ENCODE assay signal across 1 cellular context in the genomic region with DNA sequence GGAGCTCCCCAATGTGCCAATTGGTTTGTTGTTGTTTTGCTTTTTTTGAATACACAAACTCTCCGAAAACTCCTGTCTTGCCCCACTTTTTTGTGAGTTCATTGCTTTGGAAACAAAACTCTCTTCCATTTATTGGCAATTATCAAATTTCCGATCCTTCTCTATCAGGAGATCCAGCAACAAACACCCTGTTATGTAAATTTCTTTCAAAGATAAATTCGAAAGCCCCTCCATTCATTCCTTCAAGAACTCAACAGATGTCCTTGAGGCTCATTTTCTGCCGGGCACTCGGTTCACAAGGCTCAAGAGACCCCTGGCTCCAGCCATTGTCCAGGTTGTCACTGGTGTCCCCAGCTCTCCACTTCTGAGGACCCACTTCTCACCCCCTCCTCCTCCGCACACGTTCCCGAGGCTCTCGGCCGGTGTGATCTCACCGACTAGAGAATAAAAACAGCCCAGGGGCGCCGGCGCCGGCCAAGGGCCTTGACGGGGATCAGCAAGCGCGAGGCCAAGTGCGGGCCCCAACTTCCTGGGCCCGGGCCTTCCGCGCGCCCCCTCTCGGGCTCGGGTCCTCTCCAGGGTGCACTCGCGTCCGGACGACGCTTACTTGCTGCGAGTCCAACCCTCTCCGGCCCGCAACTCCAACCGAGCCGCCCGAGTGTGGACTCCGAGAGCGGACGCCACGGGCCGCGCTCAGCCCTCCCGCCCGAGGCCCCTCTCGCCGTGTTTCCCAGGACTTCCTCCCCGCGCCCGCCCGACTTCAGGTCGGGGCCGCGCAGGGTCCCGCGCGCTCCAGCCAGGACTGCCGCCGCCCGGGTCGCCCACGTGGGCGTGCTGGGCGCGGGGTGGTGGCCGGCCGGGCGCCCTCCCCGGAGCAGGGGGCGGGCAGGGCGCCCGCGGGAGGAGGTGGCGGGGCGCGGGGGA.
TF ChIP-seq lines count a peak whose summit lies in the region.

No MANE protein-coding gene starts in this region.

TF ChIP-seq in HepG2, 621 proteins besides CTCF, POLR2A, EP300 and RAD21 (continued from another document and continues in another):
- TF ChIP-seq HMGXB4 (CRISPR knock-in tag; IDR thresholded peaks at IDR 0.05; ENCODE audit: borderline replicate concordance in 1 of 2, low read depth in 1 of 2) (peak in 1 of 2 experiments; percentile 78; a peak in 2 of 4 replicates), ARID5B (CRISPR knock-in tag; IDR thresholded peaks at IDR 0.05) (peak; percentile 12; the same call in 1 of the 2 replicates), ZNF383 (CRISPR knock-in tag; IDR thresholded peaks at IDR 0.05; ENCODE audit: borderline replicate concordance) (no peak), ZBTB21 (CRISPR knock-in tag; IDR thresholded peaks at IDR 0.05) (no peak), ZNF782 (CRISPR knock-in tag; IDR thresholded peaks at IDR 0.05; ENCODE audit: borderline replicate concordance) (no peak), GPN1 (CRISPR knock-in tag; IDR thresholded peaks at IDR 0.05; ENCODE audit: borderline replicate concordance) (0 out of 2 replicates have a peak, but pooled peaks have one; percentile 22), SALL1 (CRISPR knock-in tag; IDR thresholded peaks at IDR 0.05) (peak; percentile 73), ZNF607 (CRISPR knock-in tag; IDR thresholded peaks at IDR 0.05; ENCODE audit: borderline replicate concordance) (peak; percentile 17; the same call in 1 of the 2 replicates), ZBTB42 (CRISPR knock-in tag; IDR thresholded peaks at IDR 0.05) (no peak), RARG (CRISPR knock-in tag; IDR thresholded peaks at IDR 0.05; ENCODE audit: low read depth) (no peak), NONO (IDR thresholded peaks at IDR 0.05) (no peak), NONO (CRISPR knock-in tag; conservative IDR thresholded peaks at IDR 0.05) (no peak), ZBTB33 (CRISPR knock-in tag; IDR thresholded peaks at IDR 0.05) (no peak), GZF1 (CRISPR knock-in tag; IDR thresholded peaks at IDR 0.05) (0 out of 2 replicates have a peak, but pooled peaks have one; percentile 1), HNRNPH1 (optimal IDR thresholded peaks at IDR 0.05; ENCODE audit: low read depth, low read length) (no peak), TCF7 (IDR thresholded peaks at IDR 0.05; ENCODE audit: low read depth) (no peak), KMT2A (CRISPR knock-in tag; IDR thresholded peaks at IDR 0.05) (no peak; the same call in none of the 2 replicates), PCBP1 (IDR thresholded peaks at IDR 0.05; ENCODE audit: borderline replicate concordance, low read depth, low read length) (no peak), WIZ (CRISPR knock-in tag; IDR thresholded peaks at IDR 0.05) (no peak), ZFP1 (CRISPR knock-in tag; IDR thresholded peaks at IDR 0.05) (no peak), GLI4 (CRISPR knock-in tag; IDR thresholded peaks at IDR 0.05; ENCODE audit: borderline replicate concordance) (no peak), IRX3 (CRISPR knock-in tag; IDR thresholded peaks at IDR 0.05; ENCODE audit: borderline replicate concordance, low read depth) (no peak), KAT7 (CRISPR knock-in tag; IDR thresholded peaks at IDR 0.05; ENCODE audit: borderline replicate concordance) (0 out of 2 replicates have a peak, but pooled peaks have one; percentile 30), PATZ1 (CRISPR knock-in tag; IDR thresholded peaks at IDR 0.05) (no peak; the same call in 1 of the 2 replicates), ZFP36L2 (CRISPR knock-in tag; IDR thresholded peaks at IDR 0.05) (no peak), MLX (CRISPR knock-in tag; IDR thresholded peaks at IDR 0.05) (no peak)
- TF ChIP-seq, protein P1, sequence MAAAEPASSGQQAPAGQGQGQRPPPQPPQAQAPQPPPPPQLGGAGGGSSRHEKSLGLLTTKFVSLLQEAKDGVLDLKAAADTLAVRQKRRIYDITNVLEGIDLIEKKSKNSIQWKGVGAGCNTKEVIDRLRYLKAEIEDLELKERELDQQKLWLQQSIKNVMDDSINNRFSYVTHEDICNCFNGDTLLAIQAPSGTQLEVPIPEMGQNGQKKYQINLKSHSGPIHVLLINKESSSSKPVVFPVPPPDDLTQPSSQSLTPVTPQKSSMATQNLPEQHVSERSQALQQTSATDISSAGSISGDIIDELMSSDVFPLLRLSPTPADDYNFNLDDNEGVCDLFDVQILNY (CRISPR knock-in tag; conservative IDR thresholded peaks at IDR 0.05), result 0 out of 2 replicates have a peak, but pooled peaks have one; percentile 35
- TF ChIP-seq, protein P2, sequence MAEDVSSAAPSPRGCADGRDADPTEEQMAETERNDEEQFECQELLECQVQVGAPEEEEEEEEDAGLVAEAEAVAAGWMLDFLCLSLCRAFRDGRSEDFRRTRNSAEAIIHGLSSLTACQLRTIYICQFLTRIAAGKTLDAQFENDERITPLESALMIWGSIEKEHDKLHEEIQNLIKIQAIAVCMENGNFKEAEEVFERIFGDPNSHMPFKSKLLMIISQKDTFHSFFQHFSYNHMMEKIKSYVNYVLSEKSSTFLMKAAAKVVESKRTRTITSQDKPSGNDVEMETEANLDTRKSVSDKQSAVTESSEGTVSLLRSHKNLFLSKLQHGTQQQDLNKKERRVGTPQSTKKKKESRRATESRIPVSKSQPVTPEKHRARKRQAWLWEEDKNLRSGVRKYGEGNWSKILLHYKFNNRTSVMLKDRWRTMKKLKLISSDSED (CRISPR knock-in tag; IDR thresholded peaks at IDR 0.05), result no peak
- TF ChIP-seq, protein P3, sequence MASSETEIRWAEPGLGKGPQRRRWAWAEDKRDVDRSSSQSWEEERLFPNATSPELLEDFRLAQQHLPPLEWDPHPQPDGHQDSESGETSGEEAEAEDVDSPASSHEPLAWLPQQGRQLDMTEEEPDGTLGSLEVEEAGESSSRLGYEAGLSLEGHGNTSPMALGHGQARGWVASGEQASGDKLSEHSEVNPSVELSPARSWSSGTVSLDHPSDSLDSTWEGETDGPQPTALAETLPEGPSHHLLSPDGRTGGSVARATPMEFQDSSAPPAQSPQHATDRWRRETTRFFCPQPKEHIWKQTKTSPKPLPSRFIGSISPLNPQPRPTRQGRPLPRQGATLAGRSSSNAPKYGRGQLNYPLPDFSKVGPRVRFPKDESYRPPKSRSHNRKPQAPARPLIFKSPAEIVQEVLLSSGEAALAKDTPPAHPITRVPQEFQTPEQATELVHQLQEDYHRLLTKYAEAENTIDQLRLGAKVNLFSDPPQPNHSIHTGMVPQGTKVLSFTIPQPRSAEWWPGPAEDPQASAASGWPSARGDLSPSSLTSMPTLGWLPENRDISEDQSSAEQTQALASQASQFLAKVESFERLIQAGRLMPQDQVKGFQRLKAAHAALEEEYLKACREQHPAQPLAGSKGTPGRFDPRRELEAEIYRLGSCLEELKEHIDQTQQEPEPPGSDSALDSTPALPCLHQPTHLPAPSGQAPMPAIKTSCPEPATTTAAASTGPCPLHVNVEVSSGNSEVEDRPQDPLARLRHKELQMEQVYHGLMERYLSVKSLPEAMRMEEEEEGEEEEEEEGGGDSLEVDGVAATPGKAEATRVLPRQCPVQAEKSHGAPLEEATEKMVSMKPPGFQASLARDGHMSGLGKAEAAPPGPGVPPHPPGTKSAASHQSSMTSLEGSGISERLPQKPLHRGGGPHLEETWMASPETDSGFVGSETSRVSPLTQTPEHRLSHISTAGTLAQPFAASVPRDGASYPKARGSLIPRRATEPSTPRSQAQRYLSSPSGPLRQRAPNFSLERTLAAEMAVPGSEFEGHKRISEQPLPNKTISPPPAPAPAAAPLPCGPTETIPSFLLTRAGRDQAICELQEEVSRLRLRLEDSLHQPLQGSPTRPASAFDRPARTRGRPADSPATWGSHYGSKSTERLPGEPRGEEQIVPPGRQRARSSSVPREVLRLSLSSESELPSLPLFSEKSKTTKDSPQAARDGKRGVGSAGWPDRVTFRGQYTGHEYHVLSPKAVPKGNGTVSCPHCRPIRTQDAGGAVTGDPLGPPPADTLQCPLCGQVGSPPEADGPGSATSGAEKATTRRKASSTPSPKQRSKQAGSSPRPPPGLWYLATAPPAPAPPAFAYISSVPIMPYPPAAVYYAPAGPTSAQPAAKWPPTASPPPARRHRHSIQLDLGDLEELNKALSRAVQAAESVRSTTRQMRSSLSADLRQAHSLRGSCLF (CRISPR knock-in tag; IDR thresholded peaks at IDR 0.05; ENCODE audit: borderline replicate concordance), result no peak
